ENCODE assay signal across 7 cellular contexts in genomic region chr16:18923129-18923528, GRCh38. TPM values are rescaled to one million over a fixed set of nuclear protein-coding genes. Genes with fewer than 3 reads are reported as not detected.
A peak's percentile ranks its signal among the peaks of the same experiment; 100 is the strongest.
DNase-seq lines count a peak whose midpoint lies in the region; ATAC-seq, FAIRE-seq and TF ChIP-seq lines count a peak whose summit lies in the region.
"Not testable (repeated sequence)": the region's sequence is repeated elsewhere in the genome, so short reads cannot be mapped to it uniquely, and the experiment has no call there.

No MANE protein-coding gene starts in this region.

- H3K4me1 ChIP-seq in astrocyte (ENCODE audit: insufficient read depth, low read length) = not testable (repeated sequence)
- H3K4me1 ChIP-seq in HepG2 (ENCODE audit: insufficient read depth, low read length) = peaks cover 73% of the 10 kb centered on the region

- not testable (repeated sequence) for TF ChIP-seq EP300 in HepG2 (IDR thresholded peaks at IDR 0.05; ENCODE audit: low read depth in 2 of 2, low read length in 2 of 2); HepG2 (CRISPR knock-in tag; IDR thresholded peaks at IDR 0.05; ENCODE audit: borderline replicate concordance)

- H3K27ac ChIP-seq in KOPT-K1 (ENCODE audit: low read depth, low read length, poor library complexity, severe bottlenecking) = peak overlapping the region; percentile 80
- not testable (repeated sequence) for H3K27ac ChIP-seq in astrocyte (ENCODE audit: low read depth, low read length); HepG2 (ENCODE audit: extremely low read length, insufficient read depth, low read length)

- in situ Hi-C loops in HepG2 (cut with HindIII; ENCODE audit: extremely low pct_ligation_motif_present, low pct_unique_long_range_greater_than_20kb) = not testable (repeated sequence)

- TF ChIP-seq POLR2A in HepG2 (IDR thresholded peaks at IDR 0.05; ENCODE audit: insufficient read depth in 1 of 2, low read depth in 2 of 2, low read length in 2 of 2) = not testable (repeated sequence)

- intact Hi-C loops in Calu3 (cut with micrococcal nuclease; ENCODE audit: unreplicated experiment); HepG2 (cut with micrococcal nuclease; ENCODE audit: unreplicated experiment): not testable (repeated sequence)

- TF ChIP-seq RAD21 in HepG2 (CRISPR knock-in tag; IDR thresholded peaks at IDR 0.05) = not testable (repeated sequence)

- H3K4me1 Mint-ChIP-seq in Calu3 (ENCODE audit: low read depth, unreplicated experiment) (peaks cover 46% of the 10 kb centered on the region), T-helper 17 cell (peaks cover 36% of the 10 kb centered on the region), progenitor cell of endocrine pancreas (ENCODE audit: low read depth) (peaks cover 19% of the 10 kb centered on the region)
- H3K4me1 Mint-ChIP-seq in activated T-cell treated with anti-CD3 and anti-CD28 coated beads, Interleukin-2, amount 50 U/mL, for 4 hours (ENCODE audit: low read depth) = peaks cover 46% of the 10 kb centered on the region
- not testable (repeated sequence) for H3K4me1 Mint-ChIP-seq in astrocyte (ENCODE audit: low read depth, unreplicated experiment)

- not testable (repeated sequence) for BruUV-seq in Calu3 (replicated peaks; lab: Mats Ljungman, UMichigan); HepG2 (replicated peaks; lab: Mats Ljungman, UMichigan)

- not testable (repeated sequence) for TF ChIP-seq CTCF in Calu3 (IDR thresholded peaks at IDR 0.05; ENCODE audit: unreplicated experiment); astrocyte (IDR thresholded peaks at IDR 0.05; ENCODE audit: insufficient read depth, low read depth, low read length); HepG2 (CRISPR knock-in tag; IDR thresholded peaks at IDR 0.05); progenitor cell of endocrine pancreas (IDR thresholded peaks at IDR 0.05; ENCODE audit: unreplicated experiment)

- POLR2A ChIA-PET in HepG2 (lab: Yijun Ruan, JAX) = not testable (repeated sequence)

- CTCF ChIA-PET in Calu3 (lab: Charles Lee); HepG2 (lab: Yijun Ruan, JAX; ENCODE audit: low intra/inter-chr PET ratio, low total read pairs): not testable (repeated sequence)

- not testable (repeated sequence) for H3K27me3 ChIP-seq in astrocyte (ENCODE audit: insufficient read depth, low read length); HepG2 (ENCODE audit: control insufficient read depth in 1 of 2, insufficient read depth in 2 of 2, low read length in 2 of 2)

- H3K27ac Mint-ChIP-seq in Calu3 (ENCODE audit: unreplicated experiment); astrocyte (ENCODE audit: unreplicated experiment): not testable (repeated sequence)
- H3K27ac Mint-ChIP-seq in T-helper 17 cell (peak overlapping the region; percentile 49), progenitor cell of endocrine pancreas (peak overlapping the region; percentile 59)

- H3K79me2 ChIP-seq in astrocyte (ENCODE audit: insufficient read depth, low read length) (peaks cover 72% of the 10 kb centered on the region), HepG2 (ENCODE audit: insufficient read depth, low read length) (peaks cover 72% of the 10 kb centered on the region)

- peaks cover 34% of the 10 kb centered on the region for H4K20me1 ChIP-seq in astrocyte (ENCODE audit: insufficient read depth, low read length)
- H4K20me1 ChIP-seq in HepG2 (ENCODE audit: insufficient read depth, low read length) = peaks cover 46% of the 10 kb centered on the region

- H3K4me3 ChIP-seq in astrocyte (ENCODE audit: insufficient read depth, low read depth, low read length); HepG2 (replicated peaks in 1 of 3; ENCODE audit: insufficient read depth in 1 of 3, low read depth in 2 of 3, low read length in 3 of 3): not testable (repeated sequence)

- peak overlapping the region; percentile 87 for H3K4me2 ChIP-seq in astrocyte (ENCODE audit: low read length)
- peak overlapping the region; percentile 41; the same call in 1 of the 2 replicates for H3K4me2 ChIP-seq in HepG2 (ENCODE audit: low read depth, low read length)

- not testable (repeated sequence) for H3K27me3 Mint-ChIP-seq in Calu3 (ENCODE audit: unreplicated experiment); T-helper 17 cell; activated T-cell treated with anti-CD3 and anti-CD28 coated beads, Interleukin-2, amount 50 U/mL, for 4 hours (ENCODE audit: low read depth); astrocyte (ENCODE audit: low read depth, unreplicated experiment); progenitor cell of endocrine pancreas

- not testable (repeated sequence) for ATAC-seq in T-helper 17 cell; activated T-cell treated with anti-CD3 and anti-CD28 coated beads, Interleukin-2, amount 50 U/mL, for 4 hours; HepG2

- not testable (repeated sequence) for FAIRE-seq in astrocyte (lab: Jason Lieb, UNC); HepG2 (lab: Jason Lieb, UNC)

- 90% methylated on average over 8 of the region's 8 CpGs for WGBS in HepG2 (ENCODE audit: low lambda C conversion rate)

- H3K9me3 Mint-ChIP-seq in Calu3 (ENCODE audit: low read depth, unreplicated experiment); activated T-cell treated with anti-CD3 and anti-CD28 coated beads, Interleukin-2, amount 50 U/mL, for 4 hours; astrocyte (ENCODE audit: unreplicated experiment); progenitor cell of endocrine pancreas (ENCODE audit: low read depth): not testable (repeated sequence)

- not testable (repeated sequence) for DNase-seq in Calu3; T-helper 17 cell; activated T-cell treated with anti-CD3 and anti-CD28 coated beads, Interleukin-2, amount 50 U/mL, for 4 hours; astrocyte (ENCODE audit: low read depth); HepG2 (ENCODE audit: low spot score); progenitor cell of endocrine pancreas (ENCODE audit: low spot score, unreplicated experiment)

- H3K9me3 ChIP-seq in KOPT-K1 (ENCODE audit: insufficient read depth, low read length, poor library complexity, severe bottlenecking); T-helper 17 cell (ENCODE audit: control insufficient read depth, low read length, poor library complexity, severe bottlenecking); astrocyte (ENCODE audit: insufficient read depth, low read depth, low read length); HepG2 (ENCODE audit: low read length): not testable (repeated sequence)

- H3K36me3 Mint-ChIP-seq in Calu3 (ENCODE audit: insufficient read depth, unreplicated experiment) = peaks cover 64% of the 10 kb centered on the region
- H3K36me3 Mint-ChIP-seq in T-helper 17 cell (ENCODE audit: low read depth); activated T-cell treated with anti-CD3 and anti-CD28 coated beads, Interleukin-2, amount 50 U/mL, for 4 hours (ENCODE audit: insufficient read depth); astrocyte (ENCODE audit: low read depth, unreplicated experiment); progenitor cell of endocrine pancreas (ENCODE audit: insufficient read depth): not testable (repeated sequence)

- H3K9ac ChIP-seq in astrocyte (ENCODE audit: low read length) = not testable (repeated sequence)
- 0 out of 2 replicates have a peak overlapping the region, but pooled peaks have one; percentile 47 for H3K9ac ChIP-seq in HepG2 (ENCODE audit: insufficient read depth, low read depth, low read length)

- peak overlapping the region; percentile 67 for H3K4me3 Mint-ChIP-seq in Calu3 (ENCODE audit: low read depth, unreplicated experiment)
- H3K4me3 Mint-ChIP-seq in T-helper 17 cell = peak overlapping the region; percentile 88
- peak overlapping the region; percentile 93 for H3K4me3 Mint-ChIP-seq in activated T-cell treated with anti-CD3 and anti-CD28 coated beads, Interleukin-2, amount 50 U/mL, for 4 hours
- H3K4me3 Mint-ChIP-seq in astrocyte (ENCODE audit: unreplicated experiment) = peak overlapping the region; percentile 100
- not testable (repeated sequence) for H3K4me3 Mint-ChIP-seq in progenitor cell of endocrine pancreas (ENCODE audit: low read depth)

- not testable (repeated sequence) for H2AFZ ChIP-seq in astrocyte (ENCODE audit: low read depth, low read length); HepG2 (ENCODE audit: low read length)

- not testable (repeated sequence) for H3K36me3 ChIP-seq in KOPT-K1 (ENCODE audit: insufficient read depth, low read length); astrocyte (ENCODE audit: insufficient read depth, low read length); HepG2 (replicated peaks in 1 of 2; ENCODE audit: control insufficient read depth in 1 of 2, insufficient read depth in 2 of 2, low read length in 2 of 2)

RNA-seq across cellular contexts. Expression of gene SMG1, which starts 3.1 kb away (rescaled TPM):
- total RNA-seq in Calu3 (2022) = 129 and 142 TPM in 2 replicates
- total RNA-seq in T-helper 17 cell = 100 to 1,000 TPM; 177 to 192 TPM
- total RNA-seq in activated T-cell treated with anti-CD3 and anti-CD28 coated beads, Interleukin-2, amount 50 U/mL, for 4 hours = 10 to 100 TPM; 83.7 to 94.7 (median 87.3) TPM
- total RNA-seq in astrocyte = 82.8 and 97.4 TPM in 2 replicates
- 53.7 and 72.7 TPM in 2 replicates for total RNA-seq in HepG2 (2016; rRNA removed; fragmentation: Illumina TruSeq; extraction: Trizol)
- total RNA-seq in HepG2 (2016; cell fraction: cytosol; rRNA removed; fragmentation: Illumina TruSeq; extraction: Trizol; ENCODE audit: low read depth) = 52.2 and 56.7 TPM in 2 replicates
- total RNA-seq in HepG2 (2016; cell fraction: insoluble cytoplasmic fraction; rRNA removed; fragmentation: Illumina TruSeq; extraction: Trizol) = 50.1 and 65.9 TPM in 2 replicates
- 45.7 and 53.5 TPM in 2 replicates for total RNA-seq in HepG2 (2016; cell fraction: membrane; rRNA removed; fragmentation: Illumina TruSeq; extraction: Trizol)
- total RNA-seq in HepG2 (2016; cell fraction: nucleus; rRNA removed; fragmentation: Illumina TruSeq; extraction: Trizol) = 131 and 149 TPM in 2 replicates
- polyA plus RNA-seq in HepG2 (2011; rRNA removed) = 39.1 and 48.7 TPM in 2 replicates
- polyA plus RNA-seq in HepG2 (2011; cell fraction: cytosol; rRNA removed) = 16.8 and 24.6 TPM in 2 replicates
- polyA plus RNA-seq in HepG2 (2011; cell fraction: nucleus; rRNA removed) = 87.4 and 101 TPM in 2 replicates
- 39.6 and 43.6 TPM in 2 replicates for polyA plus RNA-seq in HepG2 (2012)
- 2.1 and 2.8 TPM in 2 replicates for polyA plus RNA-seq in HepG2 (2016; cell fraction: cytosol; fragmentation: Illumina TruSeq; extraction: Trizol; ENCODE audit: low read depth)
- polyA plus RNA-seq in HepG2 (2016; cell fraction: insoluble cytoplasmic fraction; fragmentation: Illumina TruSeq; extraction: Trizol; ENCODE audit: low read depth) = 29.8 and 31.4 TPM in 2 replicates
- 4.7 and 5.7 TPM in 2 replicates for polyA plus RNA-seq in HepG2 (2016; cell fraction: membrane; fragmentation: Illumina TruSeq; extraction: Trizol; ENCODE audit: low read depth)
- 100 and 114 TPM in 2 replicates for polyA plus RNA-seq in HepG2 (2016; cell fraction: nucleus; fragmentation: Illumina TruSeq; extraction: Trizol; ENCODE audit: insufficient read depth, low read depth)
- 109 and 150 TPM in 2 replicates for polyA minus RNA-seq in HepG2 (2011; rRNA and poly(A)+ RNA removed; ENCODE audit: low replicate concordance)
- polyA minus RNA-seq in HepG2 (2011; cell fraction: cytosol; rRNA and poly(A)+ RNA removed) = 67.3 and 79.2 TPM in 2 replicates
- polyA minus RNA-seq in HepG2 (2011; cell fraction: nucleus; rRNA and poly(A)+ RNA removed) = 508 and 586 TPM in 2 replicates
- 106 and 113 TPM in 2 replicates for total RNA-seq in progenitor cell of endocrine pancreas
